8 cellular contexts compared by ENCODE assay signal in genomic region chr20:1119128-1119505, GRCh38. TPM values are rescaled to one million over a fixed set of nuclear protein-coding genes. Genes with fewer than 3 reads are reported as not detected.
DNase-seq lines count a peak whose midpoint lies in the region; ATAC-seq, FAIRE-seq and TF ChIP-seq lines count a peak whose summit lies in the region.

No MANE protein-coding gene starts in this region.

- peak overlapping the region; percentile 2 for H3K56ac ChIP-seq in H1 (replicated peaks; ENCODE audit: insufficient read length, low read depth, low read length)

- peak overlapping the region; percentile 72 for H3K27ac ChIP-seq in CD4-positive, alpha-beta T cell (ENCODE audit: low read depth, low read length)
- H3K27ac ChIP-seq in H1 (ENCODE audit: low read depth, low read length) = peak overlapping the region; percentile 59
- H3K27ac ChIP-seq in neural cell (ENCODE audit: low read length) = peak overlapping the region; percentile 82

- ATAC-seq in CD4-positive, alpha-beta T cell (ENCODE audit: poor library complexity) = no peak
- ATAC-seq in HG03139 (IDR thresholded peaks at IDR 0.05; ENCODE audit: unreplicated experiment) (no peak), HG03135 (IDR thresholded peaks at IDR 0.05; ENCODE audit: unreplicated experiment) (no peak), HG02588 (IDR thresholded peaks at IDR 0.05; ENCODE audit: unreplicated experiment) (no peak), HG03571 (IDR thresholded peaks at IDR 0.05; ENCODE audit: unreplicated experiment) (no peak)

- no peak overlapping the region for H2BK15ac ChIP-seq in H1 (ENCODE audit: low read length)

- no peaks in the 10 kb centered on the region for H3K9me3 Mint-ChIP-seq in CD4-positive, alpha-beta T cell

- no peak overlapping the region for H4K5ac ChIP-seq in H1 (ENCODE audit: insufficient read length, low read depth, low read length)

- TF ChIP-seq RAD21 in H1 (IDR thresholded peaks at IDR 0.05 in 1 of 2, conservative IDR thresholded peaks at IDR 0.05 in 1 of 2; ENCODE audit: low read depth in 2 of 2, low read length in 2 of 2) = no peak
- TF ChIP-seq RAD21 in neural cell (conservative IDR thresholded peaks at IDR 0.05) = no peak

- H3K36me3 ChIP-seq in H1 (ENCODE audit: control insufficient read depth in 2 of 4, insufficient read depth in 4 of 4, low read length in 3 of 4) = peaks cover 0 to 2% (median 0%) of the 10 kb centered on the region in 4 experiments; a peak in 4 of 8 replicates
- no peaks in the 10 kb centered on the region for H3K36me3 ChIP-seq in neural cell (ENCODE audit: insufficient read depth, low read length)

- peaks cover 0 to 7% (median 2%) of the 10 kb centered on the region in 4 experiments; a peak in 4 of 7 replicates for H3K4me1 ChIP-seq in H1 (replicated peaks in 1 of 4; ENCODE audit: control insufficient read depth in 3 of 4, insufficient read depth in 4 of 4, low read length in 3 of 4)

- no peak for TF ChIP-seq POLR2A in H1 (IDR thresholded peaks at IDR 0.05; ENCODE audit: control extremely low read depth in 1 of 2, low read depth in 2 of 2, low read length in 2 of 2)

- no peak overlapping the region for H3K23ac ChIP-seq in H1 (ENCODE audit: insufficient read length)

- H3K9me2 ChIP-seq in neural cell (ENCODE audit: insufficient read depth, low read length) = no peaks in the 10 kb centered on the region

- POLR2A ChIA-PET in CD4-positive, alpha-beta T cell (lab: Charles Lee) = interaction anchor here (0.6 to 1.2 kb wide), 4 partner anchors 10 to 348 kb away, joined by 3 to 5 read pairs (median 4); no protein-coding TSS in a partner anchor
- POLR2A ChIA-PET in H1 (lab: Charles Lee; ENCODE audit: partially characterized antibody) = interaction anchor here (1.0 to 2.3 kb wide), 6 partner anchors 11 to 336 kb away, joined by 3 to 5 read pairs (median 4); no protein-coding TSS in a partner anchor

- peaks cover 11% of the 10 kb centered on the region; the same call in 1 of the 2 replicates for H3K23me2 ChIP-seq in H1 (ENCODE audit: low read depth, low read length)

- peaks cover 4% of the 10 kb centered on the region; the same call in 1 of the 2 replicates for H3K79me1 ChIP-seq in H1 (ENCODE audit: low read depth, low read length)

- H2BK20ac ChIP-seq in H1 (ENCODE audit: low read length) = no peak overlapping the region

- H3K9me3 ChIP-seq in CD4-positive, alpha-beta T cell (ENCODE audit: control insufficient read depth, low read length) = no peaks in the 10 kb centered on the region
- H3K9me3 ChIP-seq in H1 (ENCODE audit: insufficient read depth in 2 of 2, low read depth in 1 of 2, low read length in 1 of 2) = no peaks in the 10 kb centered on the region
- H3K9me3 ChIP-seq in neural cell (ENCODE audit: low read length) = no peaks in the 10 kb centered on the region

- TF ChIP-seq EP300 in H1 (IDR thresholded peaks at IDR 0.05; ENCODE audit: borderline replicate concordance in 1 of 2, low read depth in 2 of 2, low read length in 2 of 2) = no peak
- TF ChIP-seq EP300 in neural cell (conservative IDR thresholded peaks at IDR 0.05; ENCODE audit: poor library complexity, severe bottlenecking) = no peak

- no peaks in the 10 kb centered on the region for H3K27me3 ChIP-seq in CD4-positive, alpha-beta T cell (ENCODE audit: control insufficient read depth, insufficient read depth, low read length)
- no peaks in the 10 kb centered on the region for H3K27me3 ChIP-seq in H1 (replicated peaks in 1 of 4; ENCODE audit: control insufficient read depth in 3 of 4, extremely low read depth in 1 of 4, insufficient read depth in 3 of 4, low read length in 3 of 4)
- H3K27me3 ChIP-seq in neural cell (ENCODE audit: insufficient read depth, low read depth, low read length) = no peaks in the 10 kb centered on the region

- CTCF ChIA-PET in CD4-positive, alpha-beta T cell (lab: Charles Lee) = no interaction called here
- CTCF ChIA-PET in H1 (lab: Charles Lee; ENCODE audit: partially characterized antibody) = interaction anchor here (1.1 to 1.7 kb wide), 3 partner anchors 10 to 162 kb away, joined by 3 to 4 read pairs (median 4); no protein-coding TSS in a partner anchor

- H3K79me2 ChIP-seq in H1 (ENCODE audit: control insufficient read depth in 1 of 2, insufficient read depth in 2 of 2, low read length in 2 of 2) = peaks cover 17 to 53% of the 10 kb centered on the region in 2 experiments
- H3K79me2 ChIP-seq in neural cell (replicated peaks; ENCODE audit: insufficient read depth, low read length) = peaks cover 51% of the 10 kb centered on the region

- H3K4ac ChIP-seq in H1 (replicated peaks; ENCODE audit: insufficient read length, low read depth, low read length) = no peak overlapping the region

- H3K9ac ChIP-seq in H1 (replicated peaks in 1 of 4; ENCODE audit: extremely low read depth in 1 of 4, low read depth in 3 of 4, low read length in 3 of 4) (peak overlapping the region; percentile 79 to 85 (median 82)), neural cell (ENCODE audit: low read length) (peak overlapping the region; percentile 91)

- H3F3A ChIP-seq in neural cell (ENCODE audit: insufficient read depth, low read length, poor library complexity, severe bottlenecking) = no peaks in the 10 kb centered on the region

- H2BK12ac ChIP-seq in H1 (ENCODE audit: low read depth, low read length) = no peak overlapping the region

- H4K20me1 ChIP-seq in H1 (replicated peaks in 1 of 2; ENCODE audit: control insufficient read depth in 1 of 2, insufficient read depth in 2 of 2, low read length in 2 of 2) = peaks cover 0 to 3% of the 10 kb centered on the region in 2 experiments
- H4K20me1 ChIP-seq in neural cell (ENCODE audit: insufficient read depth) = no peaks in the 10 kb centered on the region

- 0 out of 2 replicates have a peak overlapping the region, but pooled peaks have one; percentile 85 for H2BK5ac ChIP-seq in H1 (ENCODE audit: low read depth, low read length)

- H3K4me2 ChIP-seq in H1 (ENCODE audit: insufficient read depth in 1 of 2, low read depth in 2 of 2, low read length in 2 of 2) (peak overlapping the region; percentile 89 to 92), neural cell (ENCODE audit: low read length) (peak overlapping the region; percentile 98)

- H2AFZ ChIP-seq in H1 (ENCODE audit: low read length) = no peak overlapping the region
- peak overlapping the region; percentile 84 for H2AFZ ChIP-seq in neural cell (ENCODE audit: low read depth, low read length)

- H3K4me3 Mint-ChIP-seq in CD4-positive, alpha-beta T cell = peak overlapping the region; percentile 96

- peak overlapping the region; percentile 97; the same call in 1 of the 2 replicates for H4K8ac ChIP-seq in H1 (ENCODE audit: extremely low read depth, insufficient read depth, low read length)

- H2AK5ac ChIP-seq in H1 (ENCODE audit: low read depth, low read length) = 0 out of 2 replicates have a peak overlapping the region, but pooled peaks have one; percentile 48

- DNase-seq in CD4-positive, alpha-beta T cell = no peak
- DNase-seq in NAMALWA (ENCODE audit: low spot score) (peak; percentile 7), H1 (ENCODE audit: low read depth in 1 of 2, low spot score in 2 of 2) (no peak)

- peaks cover 58% of the 10 kb centered on the region for H3K36me3 Mint-ChIP-seq in CD4-positive, alpha-beta T cell (ENCODE audit: low read depth)

- H3K4me1 Mint-ChIP-seq in CD4-positive, alpha-beta T cell (ENCODE audit: low read depth) = peaks cover 73% of the 10 kb centered on the region

- H2BK120ac ChIP-seq in H1 (replicated peaks; ENCODE audit: low read depth, low read length) = no peak overlapping the region

- no peak for TF ChIP-seq CTCF in CD4-positive, alpha-beta T cell (IDR thresholded peaks at IDR 0.05)
- no peak for TF ChIP-seq CTCF in H1 (IDR thresholded peaks at IDR 0.05; ENCODE audit: control extremely low read depth in 1 of 3, insufficient read depth in 1 of 3, low read depth in 1 of 3, low read length in 3 of 3)
- TF ChIP-seq CTCF in neural cell (IDR thresholded peaks at IDR 0.05; ENCODE audit: poor library complexity, severe bottlenecking) = no peak

- H3K14ac ChIP-seq in H1 (ENCODE audit: insufficient read length) = no peak overlapping the region

- H3K18ac ChIP-seq in H1 (ENCODE audit: extremely low read depth, low read length) = no peak overlapping the region

- H3K27ac Mint-ChIP-seq in CD4-positive, alpha-beta T cell = peak overlapping the region; percentile 96

- intact Hi-C loops in CD4-positive, alpha-beta T cell (cut with DNase I, micrococcal nuclease) = loop anchor here (2.0 to 5.0 kb wide), 7 partner anchors 92 to 1353 kb away; partner anchors contain the start of genes FAM110A (in 2 of the 2), SNRPB (in 2 of the 2), NSFL1C (in 1 of the 2) and SDCBP2 (in 1 of the 2)

- no peaks in the 10 kb centered on the region for H3K27me3 Mint-ChIP-seq in CD4-positive, alpha-beta T cell

- H3K4me3 ChIP-seq in H1 (ENCODE audit: extremely low read depth in 1 of 4, insufficient read depth in 2 of 4, low read depth in 3 of 4, low read length in 4 of 4) (peak overlapping the region; percentile 95 to 98 (median 97)), neural cell (ENCODE audit: low read length) (peak overlapping the region; percentile 100)

- H4K91ac ChIP-seq in H1 (replicated peaks; ENCODE audit: insufficient read length, low read length) = peak overlapping the region; percentile 19

- WGBS in H1 (ENCODE audit: extremely low coverage in 1 of 2, insufficient coverage in 1 of 2, insufficient read length in 1 of 2, insufficient replicate concordance in 2 of 2, low coverage in 1 of 2, low lambda C conversion rate in 2 of 2, missing lambda C conversion rate in 1 of 2), 2 experiments = 18% methylated on average over 7 of the region's 8 CpGs; no CpG with 5 or more reads in 1 of the 2 experiments

- no peak for FAIRE-seq in H1 (lab: Jason Lieb, UNC)

TF ChIP-seq in H1, 55 proteins besides CTCF, POLR2A, EP300 and RAD21:
- TF ChIP-seq SAP30 (IDR thresholded peaks at IDR 0.05; ENCODE audit: insufficient read depth, insufficient replicate concordance, low read length) = peak; percentile 17
- no peak for TF ChIP-seq BACH1 (IDR thresholded peaks at IDR 0.05; ENCODE audit: low read length)

TF ChIP-seq in neural cell, 6 proteins besides CTCF, POLR2A, EP300 and RAD21 (continues in another document):
- TF ChIP-seq TAF1 (IDR thresholded peaks at IDR 0.05; ENCODE audit: low read depth) (no peak), SMC3 (conservative IDR thresholded peaks at IDR 0.05; ENCODE audit: poor library complexity) (no peak), POLR2AphosphoS5 (IDR thresholded peaks at IDR 0.05) (no peak)

RNA-seq across cellular contexts. Expression of gene PSMF1, which starts 0.7 kb away (rescaled TPM):
- total RNA-seq in CD4-positive, alpha-beta T cell = 10 to 100 TPM; 79.9 to 84.2 TPM
- 106 and 118 TPM in 2 replicates for total RNA-seq in H1 (2021; fragmentation: NEBNext Ultra II Directional; extraction: Animal tissue kit (Norgen Biotek cat#: 25700))
- polyA plus RNA-seq in H1 (2011; rRNA removed) (159 and 326 TPM in 2 replicates), neural cell (82.7 and 236 TPM in 2 replicates)
- 81.8 TPM for polyA plus RNA-seq in H1 (2011; cell fraction: cytosol; rRNA removed)
- 51.4 TPM for polyA plus RNA-seq in H1 (2011; cell fraction: nucleus; rRNA removed)
- 99.6 to 132 TPM (median 109 TPM) in 4 replicates for polyA plus RNA-seq in H1 (2012, experiment 1 of 2)
- polyA plus RNA-seq in H1 (2012, experiment 2 of 2) = 90.3 TPM
- 42.6 TPM for polyA plus RNA-seq in H1 (2013, experiment 1 of 2)
- polyA plus RNA-seq in H1 (2013, experiment 2 of 2) = 45.6 TPM
- polyA minus RNA-seq in H1 (2011; rRNA and poly(A)+ RNA removed) = 76.1 and 76.9 TPM in 2 replicates
- polyA minus RNA-seq in H1 (2011; cell fraction: cytosol; rRNA and poly(A)+ RNA removed) = 30.3 TPM
- 33.9 TPM for polyA minus RNA-seq in H1 (2011; cell fraction: nucleus; rRNA and poly(A)+ RNA removed)
- 86.7 and 133 TPM in 2 replicates for polyA minus RNA-seq in neural cell
